ENCODE assay signal across 9 cellular contexts in genomic region chr9:94030318-94031179, GRCh38. TPM values are rescaled to one million over a fixed set of nuclear protein-coding genes. Genes with fewer than 3 reads are reported as not detected.
A peak's percentile ranks its signal among the peaks of the same experiment; 100 is the strongest.
DNase-seq lines count a peak whose midpoint lies in the region; ATAC-seq, FAIRE-seq and TF ChIP-seq lines count a peak whose summit lies in the region.
"Had no signal": no experiment of that assay in that cellular context is flagged by ENCODE, and none has a peak within 500 bp of the region (broad histone marks: within the 10 kb centered on the region; RNA-seq: fewer than 3 reads in every experiment).

No MANE protein-coding gene starts in this region.

- H3K9ac ChIP-seq in HepG2 (ENCODE audit: insufficient read depth, low read depth, low read length): peak overlapping the region; percentile 88

- peak overlapping the region; percentile 90 for H3K27ac Mint-ChIP-seq in dendritic cell treated with granulocyte-macrophage colony-stimulating factor and Interleukin-4, amounts not matched to agents 40 ng/mL and 50 ng/mL, for 4 days

- ATAC-seq in GM18909 (IDR thresholded peaks at IDR 0.05; ENCODE audit: poor library complexity, unreplicated experiment) (peak; percentile 99), HG03159 (IDR thresholded peaks at IDR 0.05; ENCODE audit: unreplicated experiment) (peak; percentile 98), HepG2 (peak; percentile 99)

- peak overlapping the region; percentile 32 for H2AFZ ChIP-seq in HepG2 (ENCODE audit: low read length)

- CTCF ChIA-PET in HepG2 (lab: Yijun Ruan, JAX; ENCODE audit: low intra/inter-chr PET ratio, low total read pairs): no interaction called here

- H3K9me3 Mint-ChIP-seq in dendritic cell treated with granulocyte-macrophage colony-stimulating factor and Interleukin-4, amounts not matched to agents 40 ng/mL and 50 ng/mL, for 4 days: peaks cover 8% of the 10 kb centered on the region

- peak overlapping the region; percentile 82 for H3K4me2 ChIP-seq in HepG2 (ENCODE audit: low read depth, low read length)

- peak overlapping the region; percentile 87 for H3K4me3 Mint-ChIP-seq in dendritic cell treated with granulocyte-macrophage colony-stimulating factor and Interleukin-4, amounts not matched to agents 40 ng/mL and 50 ng/mL, for 4 days

- H3K27ac ChIP-seq in HepG2 (ENCODE audit: extremely low read length, insufficient read depth, low read length): peak overlapping the region; percentile 86

- peaks cover 22% of the 10 kb centered on the region for H3K79me2 ChIP-seq in HepG2 (ENCODE audit: insufficient read depth, low read length)

- TF ChIP-seq CTCF in AG10803 (conservative IDR thresholded peaks at IDR 0.05; ENCODE audit: low read length) (no peak), HepG2 (CRISPR knock-in tag; IDR thresholded peaks at IDR 0.05) (peak; percentile 20; the same call in 1 of the 2 replicates)

- peaks cover 4% of the 10 kb centered on the region; the same call in 1 of the 2 replicates for H3K9me3 ChIP-seq in HepG2 (ENCODE audit: low read length)

- H3K4me3 ChIP-seq in AG10803 (ENCODE audit: low read length) (peak overlapping the region; percentile 82), HepG2 (replicated peaks in 1 of 3; ENCODE audit: insufficient read depth in 1 of 3, low read depth in 2 of 3, low read length in 3 of 3) (peak overlapping the region; percentile 73 to 92 (median 82))

- H3K36me3 ChIP-seq in HepG2 (replicated peaks in 1 of 2; ENCODE audit: control insufficient read depth in 1 of 2, insufficient read depth in 2 of 2, low read length in 2 of 2): no peaks in the 10 kb centered on the region

- BruUV-seq in HepG2 (replicated peaks; lab: Mats Ljungman, UMichigan): TSS peak; percentile 95

- H4K20me1 ChIP-seq in HepG2 (ENCODE audit: insufficient read depth, low read length): no peaks in the 10 kb centered on the region

- DNase-seq in AG10803 (ENCODE audit: low read depth): peak; percentile 77
- DNase-seq in NCI-H345 (lab: John Stamatoyannopoulos, UW): peak; percentile 83
- peak; percentile 87 for DNase-seq in activated CD4-positive, alpha-beta T cell treated with anti-CD3 and anti-CD28 coated beads for 48 hours
- DNase-seq in HepG2 (ENCODE audit: low spot score): peak; percentile 77
- DNase-seq in stimulated activated CD4-positive, alpha-beta T cell treated with anti-CD3 and anti-CD28 coated beads, Interleukin-4, amount 100 ng/mL, for 1 hour: peak; percentile 83

- POLR2A ChIA-PET in HepG2 (lab: Yijun Ruan, JAX): no interaction called here

- TF ChIP-seq POLR2A in HepG2 (IDR thresholded peaks at IDR 0.05; ENCODE audit: insufficient read depth in 1 of 2, low read depth in 2 of 2, low read length in 2 of 2): peak; percentile 76 to 92; a peak in 3 of 4 replicates

- no peak for FAIRE-seq in HepG2 (lab: Jason Lieb, UNC)
- FAIRE-seq: TTC549 had no signal

- WGBS in HepG2 (ENCODE audit: low lambda C conversion rate): 0% methylated on average over 29 of the region's 97 CpGs

- no peak; the same call in 1 of the 2 replicates for TF ChIP-seq RAD21 in HepG2 (CRISPR knock-in tag; IDR thresholded peaks at IDR 0.05)

- peaks cover 29% of the 10 kb centered on the region for H3K4me1 ChIP-seq in HepG2 (ENCODE audit: insufficient read depth, low read length)

- no peaks in the 10 kb centered on the region; a peak in 1 of 5 replicates for H3K27me3 ChIP-seq in HepG2 (ENCODE audit: control insufficient read depth in 1 of 2, insufficient read depth in 2 of 2, low read length in 2 of 2)

- intact Hi-C loops in dendritic cell treated with granulocyte-macrophage colony-stimulating factor and Interleukin-4, amounts not matched to agents 40 ng/mL and 50 ng/mL, for 4 days (cut with micrococcal nuclease): loop anchor here (5.0 kb wide), 1 partner anchor 137 kb away; no protein-coding TSS in a partner anchor
- intact Hi-C loops in HepG2 (cut with micrococcal nuclease; ENCODE audit: unreplicated experiment): no loop called here

- peaks cover 6% of the 10 kb centered on the region for H3K4me1 Mint-ChIP-seq in dendritic cell treated with granulocyte-macrophage colony-stimulating factor and Interleukin-4, amounts not matched to agents 40 ng/mL and 50 ng/mL, for 4 days (ENCODE audit: low read depth)

- TF ChIP-seq EP300 in HepG2 (IDR thresholded peaks at IDR 0.05; ENCODE audit: low read depth in 2 of 2, low read length in 2 of 2) (no peak), HepG2 (CRISPR knock-in tag; IDR thresholded peaks at IDR 0.05; ENCODE audit: borderline replicate concordance) (0 out of 2 replicates have a peak, but pooled peaks have one; percentile 11)

- in situ Hi-C loops in HepG2 (cut with HindIII; ENCODE audit: extremely low pct_ligation_motif_present, low pct_unique_long_range_greater_than_20kb): no loop called here

- peaks cover 9% of the 10 kb centered on the region for H3K27me3 Mint-ChIP-seq in dendritic cell treated with granulocyte-macrophage colony-stimulating factor and Interleukin-4, amounts not matched to agents 40 ng/mL and 50 ng/mL, for 4 days

- peaks cover 11% of the 10 kb centered on the region for H3K36me3 Mint-ChIP-seq in dendritic cell treated with granulocyte-macrophage colony-stimulating factor and Interleukin-4, amounts not matched to agents 40 ng/mL and 50 ng/mL, for 4 days (ENCODE audit: low read depth)

TF ChIP-seq in HepG2, 621 proteins besides CTCF, POLR2A, EP300 and RAD21 (continues in another document):
- TF ChIP-seq TARDBP (CRISPR knock-in tag; IDR thresholded peaks at IDR 0.05) (peak; percentile 59; the same call in 1 of the 2 replicates), ZNF44 (CRISPR knock-in tag; IDR thresholded peaks at IDR 0.05) (0 out of 2 replicates have a peak, but pooled peaks have one; percentile 46), THAP8 (CRISPR knock-in tag; IDR thresholded peaks at IDR 0.05; ENCODE audit: borderline replicate concordance) (0 out of 2 replicates have a peak, but pooled peaks have one; percentile 56), EED (CRISPR knock-in tag; IDR thresholded peaks at IDR 0.05) (0 out of 2 replicates have a peak, but pooled peaks have one; percentile 23), ZNF367 (CRISPR knock-in tag; IDR thresholded peaks at IDR 0.05; ENCODE audit: borderline replicate concordance) (peak; percentile 28; the same call in 1 of the 2 replicates), BORCS8-MEF2B (CRISPR knock-in tag; IDR thresholded peaks at IDR 0.05) (peak; percentile 96), ZNF275 (CRISPR knock-in tag; IDR thresholded peaks at IDR 0.05; ENCODE audit: borderline replicate concordance) (peak; percentile 75), SIX4 (CRISPR knock-in tag; IDR thresholded peaks at IDR 0.05) (no peak), ZNF7 (CRISPR knock-in tag; IDR thresholded peaks at IDR 0.05) (no peak), EZH2 (conservative IDR thresholded peaks at IDR 0.05; ENCODE audit: low read depth, low read length) (no peak), TFAP4 (IDR thresholded peaks at IDR 0.05; ENCODE audit: borderline replicate concordance, low read depth) (no peak), CCDC6 (CRISPR knock-in tag; IDR thresholded peaks at IDR 0.05) (no peak), SRSF1 (optimal IDR thresholded peaks at IDR 0.05; ENCODE audit: low read depth, low read length) (no peak), TCF7L2 (IDR thresholded peaks at IDR 0.05; ENCODE audit: low read depth, low read length) (no peak)

RNA-seq across cellular contexts. Expression of gene PTPDC1, which starts 53.7 kb away (rescaled TPM):
- total RNA-seq in HepG2 (2016; rRNA removed; fragmentation: Illumina TruSeq; extraction: Trizol): 5.2 and 6.1 TPM in 2 replicates
- 2.1 and 2.6 TPM in 2 replicates for total RNA-seq in HepG2 (2016; cell fraction: cytosol; rRNA removed; fragmentation: Illumina TruSeq; extraction: Trizol; ENCODE audit: low read depth)
- 4.5 and 6.2 TPM in 2 replicates for total RNA-seq in HepG2 (2016; cell fraction: insoluble cytoplasmic fraction; rRNA removed; fragmentation: Illumina TruSeq; extraction: Trizol)
- total RNA-seq in HepG2 (2016; cell fraction: membrane; rRNA removed; fragmentation: Illumina TruSeq; extraction: Trizol): 4.3 and 4.6 TPM in 2 replicates
- total RNA-seq in HepG2 (2016; cell fraction: nucleus; rRNA removed; fragmentation: Illumina TruSeq; extraction: Trizol): 14.0 and 15.5 TPM in 2 replicates
- 6.9 and 8.6 TPM in 2 replicates for polyA plus RNA-seq in HepG2 (2011; rRNA removed)
- 2.7 and 3.2 TPM in 2 replicates for polyA plus RNA-seq in HepG2 (2011; cell fraction: cytosol; rRNA removed)
- polyA plus RNA-seq in HepG2 (2011; cell fraction: nucleus; rRNA removed): 18.2 and 19.4 TPM in 2 replicates
- 3.9 and 4.0 TPM in 2 replicates for polyA plus RNA-seq in HepG2 (2012)
- 0.62 and 0.63 TPM in 2 replicates for polyA plus RNA-seq in HepG2 (2016; cell fraction: cytosol; fragmentation: Illumina TruSeq; extraction: Trizol; ENCODE audit: low read depth)
- 3.2 and 3.6 TPM in 2 replicates for polyA plus RNA-seq in HepG2 (2016; cell fraction: insoluble cytoplasmic fraction; fragmentation: Illumina TruSeq; extraction: Trizol; ENCODE audit: low read depth)
- 1.7 and 2.0 TPM in 2 replicates for polyA plus RNA-seq in HepG2 (2016; cell fraction: membrane; fragmentation: Illumina TruSeq; extraction: Trizol; ENCODE audit: low read depth)
- polyA plus RNA-seq in HepG2 (2016; cell fraction: nucleus; fragmentation: Illumina TruSeq; extraction: Trizol; ENCODE audit: insufficient read depth, low read depth): 16.3 and 16.6 TPM in 2 replicates
- polyA minus RNA-seq in HepG2 (2011; rRNA and poly(A)+ RNA removed; ENCODE audit: low replicate concordance): 8.4 and 10.0 TPM in 2 replicates
- polyA minus RNA-seq in HepG2 (2011; cell fraction: cytosol; rRNA and poly(A)+ RNA removed): 3.9 and 4.9 TPM in 2 replicates
- 28.6 and 30.5 TPM in 2 replicates for polyA minus RNA-seq in HepG2 (2011; cell fraction: nucleus; rRNA and poly(A)+ RNA removed)

Comparison
In these comparisons a context has a peak if more than half of its experiments do, and no peak if none do; other contexts are left out.
1. Peak in every context shown above with its lines: DNase-seq, ATAC-seq, H3K4me3 ChIP-seq and H3K27ac ChIP-seq.